Comparison of ENCODE assay signal across 8 cellular contexts in genomic region chr16:2429771-2430663, GRCh38. TPM values are rescaled to one million over a fixed set of nuclear protein-coding genes. Genes with fewer than 3 reads are reported as not detected.
DNase-seq lines count a peak whose midpoint lies in the region; ATAC-seq and TF ChIP-seq lines count a peak whose summit lies in the region.

No MANE protein-coding gene starts in this region.

- H3K4me3 ChIP-seq in HEK293 (ENCODE audit: low read depth, low read length) (peak overlapping the region; percentile 92), Panc1 (ENCODE audit: low read depth in 2 of 2, low read length in 2 of 2) (peak overlapping the region; percentile 67 to 76)

- CTCF ChIA-PET in GM10248 (lab: Yijun Ruan, JAX) (interaction anchor here (0.7 to 3.0 kb wide), 12 partner anchors 9 to 235 kb away, joined by 3 to 17 read pairs (median 4); no protein-coding TSS in a partner anchor), HEK293 (lab: Yijun Ruan, JAX) (interaction anchor here (0.5 to 1.1 kb wide), 7 partner anchors 10 to 90 kb away, joined by 3 to 8 read pairs (median 3); partner anchors contain the start of gene ABCA3), Panc1 (lab: Charles Lee) (no interaction called here)

- H3K27me3 Mint-ChIP-seq in dendritic cell treated with granulocyte-macrophage colony-stimulating factor and Interleukin-4, amounts not matched to agents 40 ng/mL and 50 ng/mL, for 4 days = peaks cover 21% of the 10 kb centered on the region
- H3K27me3 Mint-ChIP-seq in type B pancreatic cell = no peaks in the 10 kb centered on the region

- peak overlapping the region; percentile 79 for H3K4me3 Mint-ChIP-seq in dendritic cell treated with granulocyte-macrophage colony-stimulating factor and Interleukin-4, amounts not matched to agents 40 ng/mL and 50 ng/mL, for 4 days
- H3K4me3 Mint-ChIP-seq in type B pancreatic cell = peak overlapping the region; percentile 91

- ATAC-seq in Panc1 (peak; percentile 20), GM19351 (IDR thresholded peaks at IDR 0.05; ENCODE audit: unreplicated experiment) (no peak)

- in situ Hi-C loops in Panc1 (cut with HindIII; ENCODE audit: low pct_unique_long_range_greater_than_20kb, low sequenced_read_pairs) = no loop called here

- H3K27ac ChIP-seq in HEK293 (ENCODE audit: extremely low read depth, low read depth, low read length) = peak overlapping the region; percentile 78; the same call in 1 of the 2 replicates
- peak overlapping the region; percentile 89 for H3K27ac ChIP-seq in Panc1 (ENCODE audit: low read length)

- no TSS peak for BruUV-seq in Panc1 (replicated peaks; lab: Mats Ljungman, UMichigan)

- H3K9me3 Mint-ChIP-seq in dendritic cell treated with granulocyte-macrophage colony-stimulating factor and Interleukin-4, amounts not matched to agents 40 ng/mL and 50 ng/mL, for 4 days = no peaks in the 10 kb centered on the region
- no peaks in the 10 kb centered on the region for H3K9me3 Mint-ChIP-seq in type B pancreatic cell

- POLR2A ChIA-PET in GM10248 (lab: Yijun Ruan, JAX) (interaction anchor here (0.5 to 0.6 kb wide), 3 partner anchors 14 to 17 kb away, joined by 3 to 5 read pairs (median 3); no protein-coding TSS in a partner anchor), HEK293 (lab: Yijun Ruan, JAX) (interaction anchor here (0.5 to 2.3 kb wide), 7 partner anchors 10 to 552 kb away, joined by 3 to 11 read pairs (median 5); partner anchors contain the start of gene ECI1), Panc1 (lab: Charles Lee) (no interaction called here)

- peaks cover 15% of the 10 kb centered on the region for H3K36me3 Mint-ChIP-seq in dendritic cell treated with granulocyte-macrophage colony-stimulating factor and Interleukin-4, amounts not matched to agents 40 ng/mL and 50 ng/mL, for 4 days (ENCODE audit: low read depth)
- peaks cover 7% of the 10 kb centered on the region for H3K36me3 Mint-ChIP-seq in type B pancreatic cell

- intact Hi-C loops in Panc1 (cut with micrococcal nuclease; ENCODE audit: unreplicated experiment) = no loop called here
- intact Hi-C loops in dendritic cell treated with granulocyte-macrophage colony-stimulating factor and Interleukin-4, amounts not matched to agents 40 ng/mL and 50 ng/mL, for 4 days (cut with micrococcal nuclease) = no loop called here

- H3K4me1 Mint-ChIP-seq in dendritic cell treated with granulocyte-macrophage colony-stimulating factor and Interleukin-4, amounts not matched to agents 40 ng/mL and 50 ng/mL, for 4 days (ENCODE audit: low read depth) = peaks cover 23% of the 10 kb centered on the region
- H3K4me1 Mint-ChIP-seq in type B pancreatic cell (ENCODE audit: unreplicated experiment) = peaks cover 22% of the 10 kb centered on the region

- peak overlapping the region; percentile 41 for H3K27ac Mint-ChIP-seq in dendritic cell treated with granulocyte-macrophage colony-stimulating factor and Interleukin-4, amounts not matched to agents 40 ng/mL and 50 ng/mL, for 4 days
- H3K27ac Mint-ChIP-seq in type B pancreatic cell = peak overlapping the region; percentile 57

- TF ChIP-seq CTCF in GM10248 (IDR thresholded peaks at IDR 0.05; ENCODE audit: control extremely low read depth, extremely low read depth, low read depth, missing control alignments) = peak; percentile 62
- TF ChIP-seq CTCF in HEK293 (tag by site-specific recombination; IDR thresholded peaks at IDR 0.05) = peak; percentile 65
- no peak for TF ChIP-seq CTCF in Panc1 (IDR thresholded peaks at IDR 0.05)
- TF ChIP-seq CTCF in type B pancreatic cell (conservative IDR thresholded peaks at IDR 0.05) = no peak

- H3K4me1 ChIP-seq in HEK293 (ENCODE audit: control insufficient read depth, insufficient read depth, low read length) (no peaks in the 10 kb centered on the region; the same call in 1 of the 2 replicates), Panc1 (ENCODE audit: control insufficient read depth, insufficient read depth, low read length) (peaks cover 19% of the 10 kb centered on the region)

- DNase-seq in GM10248 (ENCODE audit: extremely low spot score) (peak; percentile 59), Panc1 (ENCODE audit: low read depth, low spot score) (no peak), lung microvascular endothelial cell (ENCODE audit: low read depth in 2 of 2) (peak; percentile 24 to 46), type B pancreatic cell (ENCODE audit: extremely low spot score, unreplicated experiment) (no peak)
- DNase-seq in activated CD4-positive, alpha-beta T cell treated with anti-CD3 and anti-CD28 coated beads, Interleukin-2, amount 50 U/mL, for 1 hour = no peak

- H3K36me3 ChIP-seq in HEK293 (ENCODE audit: control insufficient read depth in 2 of 2, insufficient read depth in 1 of 2, low read length in 2 of 2) = peaks cover 23 to 38% of the 10 kb centered on the region in 2 experiments; a peak in 2 of 3 replicates
- peaks cover 16% of the 10 kb centered on the region for H3K36me3 ChIP-seq in Panc1 (ENCODE audit: control insufficient read depth, insufficient read depth, low read length)

- H3K9me3 ChIP-seq in HEK293 (ENCODE audit: control insufficient read depth, insufficient read depth, low read depth, low read length) = no peaks in the 10 kb centered on the region
- H3K9me3 ChIP-seq in Panc1 (ENCODE audit: control insufficient read depth, insufficient read depth, low read depth, low read length) = no peaks in the 10 kb centered on the region

- H3K27me3 ChIP-seq in Panc1 (ENCODE audit: control insufficient read depth, insufficient read depth, low read length) = no peaks in the 10 kb centered on the region

TF ChIP-seq in HEK293, 187 proteins besides CTCF, POLR2A, EP300 and RAD21 (continues in another document):
- peak; percentile 73 for TF ChIP-seq SCRT2 (tag by site-specific recombination; IDR thresholded peaks at IDR 0.05)
- TF ChIP-seq ZNF19 (tag by site-specific recombination; IDR thresholded peaks at IDR 0.05; ENCODE audit: low read depth) = no peak
- no peak for TF ChIP-seq ZNF24 (tag by site-specific recombination; IDR thresholded peaks at IDR 0.05)
- TF ChIP-seq KLF9 (tag by site-specific recombination; IDR thresholded peaks at IDR 0.05; ENCODE audit: low read depth) = peak; percentile 65; the same call in 1 of the 2 replicates
- TF ChIP-seq ZNF223 (tag by site-specific recombination; IDR thresholded peaks at IDR 0.05) = no peak
- TF ChIP-seq KLF16 (tag by site-specific recombination; IDR thresholded peaks at IDR 0.05) = 0 out of 2 replicates have a peak, but pooled peaks have one; percentile 19
- TF ChIP-seq ZBTB26 (tag by site-specific recombination; optimal IDR thresholded peaks at IDR 0.05) = peak; percentile 72
- peak; percentile 89 for TF ChIP-seq ZBTB17 (tag by site-specific recombination; IDR thresholded peaks at IDR 0.05)
- TF ChIP-seq KLF10 (tag by site-specific recombination; IDR thresholded peaks at IDR 0.05) = no peak
- TF ChIP-seq EGR2 (tag by site-specific recombination; IDR thresholded peaks at IDR 0.05; ENCODE audit: low read depth) = peak; percentile 56; the same call in 1 of the 2 replicates
- TF ChIP-seq ZNF560 (tag by site-specific recombination; IDR thresholded peaks at IDR 0.05; ENCODE audit: borderline replicate concordance) = no peak
- no peak for TF ChIP-seq TCF7L2 (IDR thresholded peaks at IDR 0.05; ENCODE audit: borderline replicate concordance, low read depth, low read length)
- TF ChIP-seq ZBTB20 (tag by site-specific recombination; IDR thresholded peaks at IDR 0.05) = peak; percentile 64
- 0 out of 2 replicates have a peak, but pooled peaks have one; percentile 53 for TF ChIP-seq ZNF366 (tag by site-specific recombination; conservative IDR thresholded peaks at IDR 0.05)
- TF ChIP-seq YY1 (tag by site-specific recombination; IDR thresholded peaks at IDR 0.05) = 0 out of 2 replicates have a peak, but pooled peaks have one; percentile 2
- peak; percentile 59 for TF ChIP-seq ZNF335 (tag by site-specific recombination; conservative IDR thresholded peaks at IDR 0.05)
- no peak for TF ChIP-seq ZNF26 (tag by site-specific recombination; IDR thresholded peaks at IDR 0.05)

RNA-seq across cellular contexts. Expression of gene CCNF, which starts 0.8 kb away (rescaled TPM):
- 35.8 TPM for total RNA-seq in Panc1 (2021; ENCODE audit: unreplicated experiment)
- polyA plus RNA-seq in Panc1 (2012; ENCODE audit: insufficient read length) = 17.6 TPM
- 7.7 and 15.0 TPM in 2 replicates for total RNA-seq in lung microvascular endothelial cell
- total RNA-seq in type B pancreatic cell (ENCODE audit: low replicate concordance) = 15.5 and 36.0 TPM in 2 replicates

RNA-seq across cellular contexts. Expression of gene TEDC2, which starts 29.9 kb away (rescaled TPM):
- total RNA-seq in Panc1 (2021; ENCODE audit: unreplicated experiment) (25.0 TPM), lung microvascular endothelial cell (2.6 and 3.3 TPM in 2 replicates), type B pancreatic cell (ENCODE audit: low replicate concordance) (10.5 and 31.6 TPM in 2 replicates)
- polyA plus RNA-seq in Panc1 (2012; ENCODE audit: insufficient read length) = 18.1 TPM

RNA-seq across cellular contexts. Expression of gene NTN3, which starts 41.1 kb away (rescaled TPM):
- total RNA-seq in Panc1 (2021; ENCODE audit: unreplicated experiment) (3.2 TPM), lung microvascular endothelial cell (under 0.01 TPM in 2 replicates), type B pancreatic cell (ENCODE audit: low replicate concordance) (1.2 and 4.5 TPM in 2 replicates)
- 2.3 TPM for polyA plus RNA-seq in Panc1 (2012; ENCODE audit: insufficient read length)

RNA-seq across cellular contexts. Expression of gene TBC1D24, which starts 44.9 kb away (rescaled TPM):
- total RNA-seq in Panc1 (2021; ENCODE audit: unreplicated experiment) = 26.7 TPM
- 15.9 TPM for polyA plus RNA-seq in Panc1 (2012; ENCODE audit: insufficient read length)
- total RNA-seq in lung microvascular endothelial cell = 5.0 and 6.3 TPM in 2 replicates
- total RNA-seq in type B pancreatic cell (ENCODE audit: low replicate concordance) = 15.6 and 22.1 TPM in 2 replicates

Comparison
In these comparisons a context has a peak if more than half of its experiments do, and no peak if none do; other contexts are left out.
1. DNase-seq: peak in GM10248 (single experiment) and lung microvascular endothelial cell (2 of 2); none in Panc1 (single experiment), type B pancreatic cell (single experiment) and activated CD4-positive, alpha-beta T cell treated with anti-CD3 and anti-CD28 coated beads, Interleukin-2, amount 50 U/mL, for 1 hour (single experiment).
2. CTCF ChIP-seq: peak in GM10248 (single experiment) and HEK293 (single experiment); none in Panc1 (single experiment) and type B pancreatic cell (single experiment).